24 cellular contexts compared by ENCODE assay signal in genomic region chr11:79940976-79941735, GRCh38.
DNase-seq lines count a peak whose midpoint lies in the region; ATAC-seq lines count a peak whose summit lies in the region.
"Had no signal": no experiment of that assay in that cellular context is flagged by ENCODE, and none has a peak within 500 bp of the region (broad histone marks: within the 10 kb centered on the region; RNA-seq: fewer than 3 reads in every experiment).

No MANE protein-coding gene starts in this region.

- DNase-seq in GM04503 (ENCODE audit: low read depth) (peak; percentile 3), NCI-H526 (lab: John Stamatoyannopoulos, UW) (peak; percentile 42 to 48), dedifferentiated amniotic fluid mesenchymal stem cell (ENCODE audit: extremely low spot score) (peak; percentile 54), non-pigmented ciliary epithelial cell (ENCODE audit: low read depth) (peak; percentile 1), kidney glomerular epithelial cell (lab: John Stamatoyannopoulos, UW) (no peak), COLO829 (ENCODE audit: low spot score) (no peak)
- DNase-seq: activated T-cell treated with anti-CD3 and anti-CD28 coated beads, Interleukin-2, amount 50 U/mL, for 24 hours; amniotic stem cell; caudate nucleus; DMS 273 treated with DMSO at 0.1 percent for 48 hours; hippocampal formation; immature natural killer cell; Kasumi-1; left ventricle myocardium inferior; naive B cell; NCI-H1092; NCI-H187 treated with DMSO at 0.1 percent for 48 hours; nucleus accumbens; stimulated activated CD4-positive, alpha-beta T cell treated with anti-CD3 and anti-CD28 coated beads, Interleukin-2, amount 100 ng/mL, for 48 hours; T-helper 2 cell had no signal

- ATAC-seq in GM21825 (IDR thresholded peaks at IDR 0.05; ENCODE audit: unreplicated experiment) (no peak), HG03521 (IDR thresholded peaks at IDR 0.05; ENCODE audit: unreplicated experiment) (no peak)
- ATAC-seq: SK-N-SH treated with all-trans-retinoic acid at 6 μM for 48 hours; stimulated activated effector memory CD8-positive, alpha-beta T cell treated with anti-CD3 and anti-CD28 coated beads, Interleukin-12 subunit alpha, Interleukin-12 subunit beta, amount 100 ng/mL, for 72 hours had no signal

Comparison
In these comparisons a context has a peak if more than half of its experiments do, and no peak if none do; other contexts are left out.
1. DNase-seq: peak in GM04503 (single experiment), NCI-H526 (2 of 2), dedifferentiated amniotic fluid mesenchymal stem cell (single experiment) and non-pigmented ciliary epithelial cell (single experiment); none in kidney glomerular epithelial cell (single experiment) and COLO829 (single experiment).